Comparison of ENCODE assay signal across 8 cellular contexts in genomic region chr9:122912964-122913673, GRCh38. TPM values are rescaled to one million over a fixed set of nuclear protein-coding genes. Genes with fewer than 3 reads are reported as not detected.
DNase-seq lines count a peak whose midpoint lies in the region; ATAC-seq and TF ChIP-seq lines count a peak whose summit lies in the region.

A gene with protein sequence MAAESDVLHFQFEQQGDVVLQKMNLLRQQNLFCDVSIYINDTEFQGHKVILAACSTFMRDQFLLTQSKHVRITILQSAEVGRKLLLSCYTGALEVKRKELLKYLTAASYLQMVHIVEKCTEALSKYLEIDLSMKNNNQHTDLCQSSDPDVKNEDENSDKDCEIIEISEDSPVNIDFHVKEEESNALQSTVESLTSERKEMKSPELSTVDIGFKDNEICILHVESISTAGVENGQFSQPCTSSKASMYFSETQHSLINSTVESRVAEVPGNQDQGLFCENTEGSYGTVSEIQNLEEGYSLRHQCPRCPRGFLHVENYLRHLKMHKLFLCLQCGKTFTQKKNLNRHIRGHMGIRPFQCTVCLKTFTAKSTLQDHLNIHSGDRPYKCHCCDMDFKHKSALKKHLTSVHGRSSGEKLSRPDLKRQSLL (minus strand): TSS chr9:122913323. CDS start chr9:122912072, 1,251 bp downstream.

- peaks cover 3 to 47% (median 29%) of the 10 kb centered on the region in 9 donors for H3K36me3 ChIP-seq in heart left ventricle
- peaks cover 2% of the 10 kb centered on the region for H3K36me3 ChIP-seq in urinary bladder (ENCODE audit: insufficient read depth)

- TF ChIP-seq CTCF in GM12864 (IDR thresholded peaks at IDR 0.05; ENCODE audit: low read depth, low read length, missing control alignments): no peak
- TF ChIP-seq CTCF in heart left ventricle (IDR thresholded peaks at IDR 0.05): no peak

- peak; percentile 93 for DNase-seq in GM12864 (ENCODE audit: low read depth)
- DNase-seq in NCI-H1092 treated with DMSO at 0.1 percent for 48 hours (lab: John Stamatoyannopoulos, UW): peak; percentile 87
- DNase-seq in SKM-1 treated with dmso at 0.1 percent for 144 hours (lab: John Stamatoyannopoulos, UW; ENCODE audit: unreplicated experiment): peak; percentile 70
- peak; percentile 69 for DNase-seq in activated naive CD8-positive, alpha-beta T cell treated with anti-CD3 and anti-CD28 coated beads, Interleukin-2, amount 50 U/mL, for 24 hours
- DNase-seq in heart left ventricle: peak; percentile 66 to 83 (median 78)
- peak; percentile 96 for DNase-seq in pons (ENCODE audit: low spot score)

- no peaks in the 10 kb centered on the region for H3K9me3 ChIP-seq in heart left ventricle

- H3K27me3 ChIP-seq in heart left ventricle: no peaks in the 10 kb centered on the region

- WGBS in heart left ventricle, 4 donors: 0 to 1% (median 0%) methylated on average over 31 to 35 of the region's 35 CpGs
- under 1% methylated on average over 35 of the region's 35 CpGs for WGBS in urinary bladder

- ATAC-seq in HG02623 (IDR thresholded peaks at IDR 0.05; ENCODE audit: unreplicated experiment): peak; percentile 97
- peak; percentile 98 for ATAC-seq in activated naive CD8-positive, alpha-beta T cell treated with anti-CD3 and anti-CD28 coated beads, Interleukin-2, amount 50 U/mL, for 24 hours
- peak; percentile 94 to 99 (median 98) for ATAC-seq in heart left ventricle

- peak in 1 of 2 donors; percentile 37 for TF ChIP-seq POLR2A in heart left ventricle (IDR thresholded peaks at IDR 0.05)

- H3K27ac Mint-ChIP-seq in activated naive CD8-positive, alpha-beta T cell treated with anti-CD3 and anti-CD28 coated beads, Interleukin-2, amount 50 U/mL, for 24 hours: peak within 1 kb of the TSS; percentile 96

- peak within 1 kb of the TSS; percentile 100 for H3K4me3 Mint-ChIP-seq in activated naive CD8-positive, alpha-beta T cell treated with anti-CD3 and anti-CD28 coated beads, Interleukin-2, amount 50 U/mL, for 24 hours

- H3K4me3 ChIP-seq in GM12864 (ENCODE audit: low read depth, low read length) (peak within 1 kb of the TSS; percentile 74), heart left ventricle (peak within 1 kb of the TSS; percentile 49 to 94 (median 84)), urinary bladder (ENCODE audit: low read depth, low read length) (peak within 1 kb of the TSS; percentile 98)

- no peaks in the 10 kb centered on the region for H3K27me3 Mint-ChIP-seq in activated naive CD8-positive, alpha-beta T cell treated with anti-CD3 and anti-CD28 coated beads, Interleukin-2, amount 50 U/mL, for 24 hours

- H3K27ac ChIP-seq in heart left ventricle: peak within 1 kb of the TSS in 11 of 12 donors; percentile 75 to 94 (median 80)
- peak within 1 kb of the TSS; percentile 92 for H3K27ac ChIP-seq in urinary bladder (ENCODE audit: low read depth)

- H3K4me1 Mint-ChIP-seq in activated naive CD8-positive, alpha-beta T cell treated with anti-CD3 and anti-CD28 coated beads, Interleukin-2, amount 50 U/mL, for 24 hours: peaks cover 36% of the 10 kb centered on the region

- peaks cover 32% of the 10 kb centered on the region for H3K36me3 Mint-ChIP-seq in activated naive CD8-positive, alpha-beta T cell treated with anti-CD3 and anti-CD28 coated beads, Interleukin-2, amount 50 U/mL, for 24 hours (ENCODE audit: low read depth)

- intact Hi-C loops in heart left ventricle (cut with DNase I): loop anchor here in 3 of 10 donors (1.0 to 10.0 kb wide), 4 partner anchors 8 to 818 kb away; partner anchors contain the start of genes RC3H2 (in 1 of the 3), TTLL11 (in 1 of the 3) and ZBTB26 (in 1 of the 3)

- H3K9me3 Mint-ChIP-seq in activated naive CD8-positive, alpha-beta T cell treated with anti-CD3 and anti-CD28 coated beads, Interleukin-2, amount 50 U/mL, for 24 hours: no peaks in the 10 kb centered on the region

- H3K4me1 ChIP-seq in heart left ventricle (peaks cover 0 to 16% (median 8%) of the 10 kb centered on the region in 12 donors), urinary bladder (ENCODE audit: insufficient read depth) (no peaks in the 10 kb centered on the region)

RNA-seq across cellular contexts. Expression of the gene that starts here (rescaled TPM):
- 1 to 10 TPM; 5.1 to 8.1 (median 6.3) TPM for total RNA-seq in heart left ventricle
- 1 to 10 TPM; 2.0 to 4.6 TPM for polyA plus RNA-seq in heart left ventricle
- total RNA-seq in urinary bladder: 35.2 TPM
- polyA plus RNA-seq in urinary bladder: 5.2 TPM

Comparison
In these comparisons a context has a peak if more than half of its experiments do, and no peak if none do; other contexts are left out.
1. Peak in every context shown above with its lines: DNase-seq, ATAC-seq, H3K4me3 ChIP-seq and H3K27ac ChIP-seq.